In the genomic region with DNA sequence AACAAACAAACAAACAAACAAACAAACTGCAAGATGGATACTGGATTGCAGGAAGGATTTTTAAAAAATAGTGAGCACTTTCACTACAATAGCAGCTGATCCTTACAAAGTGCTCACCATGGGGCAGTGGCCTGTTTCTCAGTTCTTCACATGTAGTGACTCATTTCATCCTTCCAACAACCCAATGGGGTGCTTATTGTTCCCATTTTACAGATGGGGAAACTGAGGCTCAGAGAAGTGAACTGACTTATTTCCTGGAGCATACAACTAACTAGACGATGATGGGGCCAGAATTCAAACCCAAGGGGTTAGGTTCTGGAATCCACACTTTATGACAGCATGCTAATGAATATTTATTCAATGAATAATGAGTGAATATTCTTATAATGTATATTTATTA, we compare ENCODE assay signal across 25 cellular contexts.
"Had no signal": no experiment of that assay in that cellular context is flagged by ENCODE, and none has a peak within 500 bp of the region (broad histone marks: within the 10 kb centered on the region; RNA-seq: fewer than 3 reads in every experiment).

No MANE protein-coding gene starts in this region.

- FAIRE-seq: astrocyte, bronchial epithelial cell, colon had no signal

- H3K36me3 ChIP-seq: brain microvascular endothelial cell, gastrocnemius medialis had no signal

- H3K4me3 ChIP-seq: gastrocnemius medialis had no signal

- H3K27ac ChIP-seq: brain microvascular endothelial cell, foreskin keratinocyte, gastrocnemius medialis had no signal

- H3K4me1 ChIP-seq: foreskin keratinocyte, gastrocnemius medialis had no signal

- ATAC-seq: activated CD4-positive, alpha-beta T cell treated with anti-CD3 and anti-CD28 coated beads for 36 hours; activated CD8-positive, alpha-beta memory T cell treated with anti-CD3 and anti-CD28 coated beads, Interleukin-2, amount 10 ng/mL, durations not matched to agents 7 days and 5 days; activated CD8-positive, alpha-beta T cell treated with anti-CD3 and anti-CD28 coated beads, Interleukin-2, amount 10 ng/mL, durations not matched to agents 7 days and 5 days; activated naive CD4-positive, alpha-beta T cell treated with anti-CD3 and anti-CD28 coated beads, Interleukin-2, amount 50 U/mL, for 72 hours; esophagus mucosa; foreskin keratinocyte; gastrocnemius medialis had no signal

- DNase-seq: activated CD4-positive, alpha-beta memory T cell treated with anti-CD3 and anti-CD28 coated beads for 36 hours; activated CD4-positive, alpha-beta T cell treated with anti-CD3 and anti-CD28 coated beads for 36 hours; activated CD4-positive, alpha-beta T cell treated with anti-CD3 and anti-CD28 coated beads, Interleukin-2, amount 10 ng/mL, durations not matched to agents 24 days and 14 days; activated CD4-positive, CD25-positive, alpha-beta regulatory T cell; activated CD4-positive, CD25-positive, alpha-beta regulatory T cell treated with anti-CD3 and anti-CD28 coated beads, Interleukin-2, amount 50 U/mL, for 72 hours; activated CD8-positive, alpha-beta memory T cell treated with anti-CD3 and anti-CD28 coated beads, Interleukin-2, amount 10 ng/mL, durations not matched to agents 7 days and 5 days; activated CD8-positive, alpha-beta memory T cell treated with anti-CD3 and anti-CD28 coated beads, Interleukin-2, amount 50 U/mL, for 4 hours; activated CD8-positive, alpha-beta T cell treated with anti-CD3 and anti-CD28 coated beads, Interleukin-2, amount 10 ng/mL, durations not matched to agents 7 days and 5 days; activated gamma-delta T cell; activated naive CD4-positive, alpha-beta T cell; activated naive CD4-positive, alpha-beta T cell treated with anti-CD3 and anti-CD28 coated beads, Interleukin-2, amount 10 ng/mL, durations not matched to agents 7 days and 5 days; activated naive CD8-positive, alpha-beta T cell treated with anti-CD3 and anti-CD28 coated beads, Interleukin-2, amount 10 ng/mL, durations not matched to agents 7 days and 5 days; activated T-cell treated with anti-CD3 and anti-CD28 coated beads, Interleukin-2, amount 50 U/mL, for 1 hour; activated T-cell treated with anti-CD3 and anti-CD28 coated beads, Interleukin-2, amount 50 U/mL, for 48 hours; brain microvascular endothelial cell; effector memory CD4-positive, alpha-beta T cell; endodermal cell; foreskin keratinocyte; gastrocnemius medialis; T-helper 2 cell had no signal

- H3K27me3 ChIP-seq: gastrocnemius medialis had no signal
